In genomic region chr22:47044722-47045545, GRCh38 we compare ENCODE assay signal across 17 cellular contexts.
A peak's percentile ranks its signal among the peaks of the same experiment; 100 is the strongest.
DNase-seq lines count a peak whose midpoint lies in the region; ATAC-seq and TF ChIP-seq lines count a peak whose summit lies in the region.
"Had no signal": no experiment of that assay in that cellular context is flagged by ENCODE, and none has a peak within 500 bp of the region (broad histone marks: within the 10 kb centered on the region; RNA-seq: fewer than 3 reads in every experiment).

No MANE protein-coding gene starts in this region.

- H2BK120ac ChIP-seq in neuronal stem cell (ENCODE audit: low read depth, low read length) = no peak overlapping the region
- no peak overlapping the region for H2BK120ac ChIP-seq in H9 (ENCODE audit: low read depth, low read length, poor library complexity, severe bottlenecking)

- no peak overlapping the region for H4K5ac ChIP-seq in H9 (ENCODE audit: insufficient read length, low read depth, low read length)

- H3K14ac ChIP-seq in neuronal stem cell (ENCODE audit: low read length) (no peak overlapping the region), H9 (ENCODE audit: insufficient read depth, low read length) (no peak overlapping the region)

- peaks cover 8% of the 10 kb centered on the region for H3K36me3 Mint-ChIP-seq in CD4-positive, CD25-positive, alpha-beta regulatory T cell
- no peaks in the 10 kb centered on the region; a peak in 1 of 7 replicates for H3K36me3 Mint-ChIP-seq in H9 (ENCODE audit: insufficient read depth in 1 of 3, low read depth in 3 of 3)

- H3K23me2 ChIP-seq in H9 (ENCODE audit: insufficient read length, low read depth, low read length, poor library complexity, severe bottlenecking) = no peaks in the 10 kb centered on the region

- H2AFZ ChIP-seq in Loucy (ENCODE audit: low read length) (no peak overlapping the region), neuronal stem cell (ENCODE audit: low read length) (no peak overlapping the region), H9 (ENCODE audit: low read length) (no peak overlapping the region)

- no peak overlapping the region for H4K91ac ChIP-seq in neuronal stem cell (ENCODE audit: low read depth, low read length, poor library complexity)
- H4K91ac ChIP-seq in H9 (ENCODE audit: insufficient read length, low read depth, low read length) = no peak overlapping the region

- no peak overlapping the region for H4K8ac ChIP-seq in neuronal stem cell (ENCODE audit: low read depth, low read length)
- no peak overlapping the region for H4K8ac ChIP-seq in H9 (replicated peaks; ENCODE audit: insufficient read length, low read depth, low read length)

- H3K9me3 ChIP-seq in CD4-positive, CD25-positive, alpha-beta regulatory T cell (ENCODE audit: control insufficient read depth in 2 of 2, low read length in 2 of 2) = no peaks in the 10 kb centered on the region
- H3K9me3 ChIP-seq in Loucy (ENCODE audit: insufficient read depth, low read depth, low read length) = no peaks in the 10 kb centered on the region
- H3K9me3 ChIP-seq in neuronal stem cell (replicated peaks in 1 of 2; ENCODE audit: control insufficient read depth in 2 of 2, insufficient read depth in 1 of 2, low read depth in 1 of 2, low read length in 2 of 2) = no peaks in the 10 kb centered on the region
- no peaks in the 10 kb centered on the region for H3K9me3 ChIP-seq in H9 (ENCODE audit: control insufficient read depth, low read depth, low read length)

- no peak overlapping the region for H3T11ph ChIP-seq in H9 (ENCODE audit: low read length)

- H3K4ac ChIP-seq in neuronal stem cell (ENCODE audit: low read length) (no peak overlapping the region), H9 (ENCODE audit: low read depth, low read length) (no peak overlapping the region)

- H3K9ac ChIP-seq in Loucy (ENCODE audit: low read depth, low read length, poor library complexity, severe bottlenecking) (no peak overlapping the region), neuronal stem cell (ENCODE audit: low read depth, low read length, poor library complexity) (no peak overlapping the region), H9 (ENCODE audit: extremely low read depth, insufficient read length, low read length) (no peak overlapping the region)

- H3K27ac Mint-ChIP-seq in CD4-positive, CD25-positive, alpha-beta regulatory T cell = peak overlapping the region; percentile 22 to 78 (median 23)
- no peak overlapping the region; a peak in 1 of 7 replicates for H3K27ac Mint-ChIP-seq in H9

- H3K56ac ChIP-seq in H9 (ENCODE audit: insufficient read length, low read depth, low read length) = no peak overlapping the region

- H2AK5ac ChIP-seq in neuronal stem cell (ENCODE audit: low read depth, low read length) (no peak overlapping the region), H9 (ENCODE audit: insufficient read length, low read length) (no peak overlapping the region)

- H3F3A ChIP-seq in Loucy (ENCODE audit: low read depth) = no peaks in the 10 kb centered on the region

- no peak for DNase-seq in CD4-positive, CD25-positive, alpha-beta regulatory T cell
- DNase-seq in foreskin keratinocyte = no peak
- no peak for DNase-seq in neuronal stem cell (ENCODE audit: low spot score)
- no peak for DNase-seq in UCSD-AML1 (lab: John Stamatoyannopoulos, UW; ENCODE audit: unreplicated experiment)
- no peak for DNase-seq in NCI-H748 treated with DMSO at 0.1 percent for 48 hours (lab: John Stamatoyannopoulos, UW)
- no peak for DNase-seq in H9
- DNase-seq: amniotic stem cell; effector memory CD4-positive, alpha-beta T cell; H7; hippocampal formation; MM.1S; NCI-H187 treated with DMSO at 0.1 percent for 48 hours; NCI-H446 treated with DMSO at 0.1 percent for 48 hours; stimulated activated CD4-positive, alpha-beta T cell treated with anti-CD3 and anti-CD28 coated beads, Interleukin-4, amount 100 ng/mL, for 24 hours; substantia nigra; T-helper 1 cell had no signal

- H3K4me3 Mint-ChIP-seq in CD4-positive, CD25-positive, alpha-beta regulatory T cell = no peak overlapping the region
- H3K4me3 Mint-ChIP-seq in H9 = no peak overlapping the region

- no peaks in the 10 kb centered on the region for H3K9me2 ChIP-seq in Loucy (replicated peaks; ENCODE audit: low read depth, low read length)

- H3K79me1 ChIP-seq in neuronal stem cell (ENCODE audit: low read depth, low read length) (no peaks in the 10 kb centered on the region), H9 (ENCODE audit: insufficient read depth, low read depth, low read length, poor library complexity, severe bottlenecking) (no peaks in the 10 kb centered on the region)

- no peaks in the 10 kb centered on the region for H3K36me3 ChIP-seq in CD4-positive, CD25-positive, alpha-beta regulatory T cell (ENCODE audit: control insufficient read depth, insufficient read depth, low read length)
- no peaks in the 10 kb centered on the region for H3K36me3 ChIP-seq in Loucy (ENCODE audit: insufficient read depth, low read length)
- H3K36me3 ChIP-seq in neuronal stem cell (replicated peaks in 1 of 2; ENCODE audit: control insufficient read depth in 2 of 2, insufficient read depth in 2 of 2, low read length in 2 of 2) = peaks cover 0 to 2% of the 10 kb centered on the region in 2 donors

- H3K27me3 Mint-ChIP-seq in CD4-positive, CD25-positive, alpha-beta regulatory T cell = peaks cover 4% of the 10 kb centered on the region
- no peaks in the 10 kb centered on the region; the same call in none of the 2 replicates for H3K27me3 Mint-ChIP-seq in H9 (ENCODE audit: low read depth)

- H2BK5ac ChIP-seq in neuronal stem cell (ENCODE audit: low read length) (no peak overlapping the region), H9 (ENCODE audit: insufficient read length, low read length) (no peak overlapping the region)

- H2BK12ac ChIP-seq in neuronal stem cell (ENCODE audit: low read length) (no peak overlapping the region), H9 (ENCODE audit: insufficient read length, low read depth, low read length) (no peak overlapping the region)

- H2BK20ac ChIP-seq in H9 (ENCODE audit: low read depth, low read length, poor library complexity, severe bottlenecking) = no peak overlapping the region

- H4K20me1 ChIP-seq in Loucy (ENCODE audit: insufficient read depth, low read length, poor library complexity, severe bottlenecking) = no peaks in the 10 kb centered on the region
- no peaks in the 10 kb centered on the region for H4K20me1 ChIP-seq in H9 (ENCODE audit: control insufficient read depth, insufficient read depth, insufficient read length)

- H3K4me1 Mint-ChIP-seq in CD4-positive, CD25-positive, alpha-beta regulatory T cell = peaks cover 11 to 58% (median 27%) of the 10 kb centered on the region in 4 donors
- H3K4me1 Mint-ChIP-seq in H9 = peaks cover 17 to 18% of the 10 kb centered on the region in 2 experiments

- TF ChIP-seq CTCF in Loucy (conservative IDR thresholded peaks at IDR 0.05; ENCODE audit: low read length) (0 out of 2 replicates have a peak, but pooled peaks have one; percentile 25), foreskin keratinocyte (conservative IDR thresholded peaks at IDR 0.05) (peak; percentile 3), H9 (conservative IDR thresholded peaks at IDR 0.05) (no peak)

- H3K4me3 ChIP-seq in CD4-positive, CD25-positive, alpha-beta regulatory T cell (ENCODE audit: low read depth, low read length) = no peak overlapping the region
- H3K4me3 ChIP-seq in Loucy (ENCODE audit: low read length, poor library complexity, severe bottlenecking) (peak overlapping the region; percentile 31), neuronal stem cell (ENCODE audit: low read length in 2 of 2) (no peak overlapping the region)

- H3K23ac ChIP-seq in neuronal stem cell (ENCODE audit: low read depth, low read length, poor library complexity) = no peak overlapping the region
- H3K23ac ChIP-seq in H9 (ENCODE audit: insufficient read length, low read depth, low read length) = no peak overlapping the region

- peak overlapping the region; percentile 89 for H3K4me2 ChIP-seq in Loucy (ENCODE audit: low read depth, low read length, poor library complexity, severe bottlenecking)
- no peak overlapping the region for H3K4me2 ChIP-seq in neuronal stem cell (ENCODE audit: insufficient read depth, low read length, poor library complexity, severe bottlenecking)
- no peak overlapping the region for H3K4me2 ChIP-seq in H9 (ENCODE audit: insufficient read depth, insufficient read length, low read length)

- H3K79me2 ChIP-seq in Loucy (ENCODE audit: insufficient read depth, low read length) (no peaks in the 10 kb centered on the region; the same call in 1 of the 2 replicates), H9 (ENCODE audit: insufficient read depth, low read length) (no peaks in the 10 kb centered on the region; the same call in 1 of the 2 replicates)

- no peaks in the 10 kb centered on the region for H3K9me3 Mint-ChIP-seq in CD4-positive, CD25-positive, alpha-beta regulatory T cell
- H3K9me3 Mint-ChIP-seq in H9 = no peaks in the 10 kb centered on the region

- H3K27ac ChIP-seq in CD4-positive, CD25-positive, alpha-beta regulatory T cell (ENCODE audit: insufficient read depth, low read length, poor library complexity, severe bottlenecking) = no peak overlapping the region
- H3K27ac ChIP-seq in foreskin keratinocyte = no peak overlapping the region
- no peak overlapping the region for H3K27ac ChIP-seq in neuronal stem cell (replicated peaks; ENCODE audit: low read length)
- H3K27ac ChIP-seq in H9 (ENCODE audit: insufficient read length, low read depth, low read length) = no peak overlapping the region

- H3K4me1 ChIP-seq in CD4-positive, CD25-positive, alpha-beta regulatory T cell (ENCODE audit: control insufficient read depth, insufficient read depth, low read length, poor library complexity, severe bottlenecking) = peaks cover 8% of the 10 kb centered on the region
- H3K4me1 ChIP-seq in Loucy (ENCODE audit: insufficient read depth, low read length, poor library complexity, severe bottlenecking) = peaks cover 46% of the 10 kb centered on the region
- peaks cover 11% of the 10 kb centered on the region for H3K4me1 ChIP-seq in foreskin keratinocyte
- peaks cover 0 to 1% of the 10 kb centered on the region in 2 donors for H3K4me1 ChIP-seq in neuronal stem cell (ENCODE audit: control insufficient read depth in 2 of 2, insufficient read depth in 1 of 2, low read depth in 1 of 2, low read length in 2 of 2)
- H3K4me1 ChIP-seq in H9 (ENCODE audit: insufficient read depth, low read length) = no peaks in the 10 kb centered on the region; the same call in 1 of the 2 replicates

- no peak for ATAC-seq in CD4-positive, CD25-positive, alpha-beta regulatory T cell (ENCODE audit: low read depth in 2 of 2)
- no peak for ATAC-seq in foreskin keratinocyte

- H3K18ac ChIP-seq in neuronal stem cell (ENCODE audit: low read length) (peak overlapping the region; percentile 17), H9 (ENCODE audit: insufficient read length, low read depth, low read length) (no peak overlapping the region)

- no peak overlapping the region for H2BK15ac ChIP-seq in neuronal stem cell (ENCODE audit: low read length)
- no peak overlapping the region for H2BK15ac ChIP-seq in H9 (ENCODE audit: low read depth, low read length)

- no peaks in the 10 kb centered on the region for H3K27me3 ChIP-seq in CD4-positive, CD25-positive, alpha-beta regulatory T cell (ENCODE audit: control insufficient read depth, insufficient read depth, low read length)
- H3K27me3 ChIP-seq in Loucy (ENCODE audit: insufficient read depth, low read length, poor library complexity, severe bottlenecking) = no peaks in the 10 kb centered on the region
- no peaks in the 10 kb centered on the region for H3K27me3 ChIP-seq in foreskin keratinocyte
- H3K27me3 ChIP-seq in neuronal stem cell (ENCODE audit: control insufficient read depth in 3 of 3, insufficient read depth in 3 of 3, low read depth in 1 of 3, low read length in 3 of 3) = no peaks in the 10 kb centered on the region
- no peaks in the 10 kb centered on the region for H3K27me3 ChIP-seq in H9 (ENCODE audit: insufficient read depth, low read length)

- WGBS in neuronal stem cell (ENCODE audit: extremely low coverage in 2 of 2, insufficient read length in 2 of 2, insufficient replicate concordance in 1 of 2), 2 donors = no CpG with 5 or more reads among the region's 29 CpGs
- WGBS in H9 (ENCODE audit: extremely low coverage, insufficient read length, low lambda C conversion rate) = no CpG with 5 or more reads among the region's 29 CpGs

Comparison
In these comparisons a context has a peak if more than half of its experiments do, and no peak if none do; other contexts are left out.
1. H3K27ac Mint-ChIP-seq: peak in CD4-positive, CD25-positive, alpha-beta regulatory T cell (3 of 3); none in H9 (0 of 3).